ENCODE assay signal across 2 cellular contexts in genomic region chr13:44416297-44416696, GRCh38.
TF ChIP-seq lines count a peak whose summit lies in the region.

No MANE protein-coding gene starts in this region.

TF ChIP-seq in GM23338, 12 proteins besides CTCF, POLR2A, EP300 and RAD21 (continued from another document):
- no peak for TF ChIP-seq CREB1 (CRISPR knock-in tag; IDR thresholded peaks at IDR 0.05; ENCODE audit: low read depth)
- no peak for TF ChIP-seq REST (IDR thresholded peaks at IDR 0.05; ENCODE audit: unreplicated experiment)
- TF ChIP-seq ZNF462 (CRISPR knock-in tag; IDR thresholded peaks at IDR 0.05) = no peak
TF ChIP-seq in GM23338: peak in this region for 0.

TF ChIP-seq in H1, 55 proteins besides CTCF, POLR2A, EP300 and RAD21 (continued from another document):
- no peak for TF ChIP-seq HDAC2 (IDR thresholded peaks at IDR 0.05; ENCODE audit: borderline replicate concordance in 1 of 2, low read depth in 2 of 2, low read length in 2 of 2)
